Comparison of ENCODE assay signal across 17 cellular contexts in the genomic region with DNA sequence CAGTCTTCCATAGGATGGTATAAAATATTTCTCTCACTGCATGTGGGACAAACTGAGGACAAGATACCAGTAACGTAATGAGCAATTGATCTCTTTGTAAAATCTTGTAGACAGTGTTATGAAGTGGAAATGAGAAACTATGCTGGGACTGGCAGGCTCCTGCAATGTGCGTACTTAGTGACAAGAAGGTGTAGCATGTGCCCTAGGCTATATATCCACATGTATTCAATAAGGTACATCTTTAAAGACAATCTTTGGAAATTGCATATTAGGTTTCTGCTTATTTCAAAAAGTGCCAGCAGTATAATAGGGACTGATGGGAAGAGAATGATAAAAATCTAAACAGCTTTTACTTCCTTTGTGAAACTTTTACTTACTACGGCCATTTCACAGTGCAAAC.
"Had no signal": no experiment of that assay in that cellular context is flagged by ENCODE, and none has a peak within 500 bp of the region (broad histone marks: within the 10 kb centered on the region; RNA-seq: fewer than 3 reads in every experiment).

No MANE protein-coding gene starts in this region.

- H3K4me3 ChIP-seq: coronary artery, gastrocnemius medialis, lower lobe of right lung, pancreas, suprapubic skin, vagina had no signal

- H3K27me3 ChIP-seq: gastrocnemius medialis, pancreas, suprapubic skin, vagina had no signal

- H3K36me3 ChIP-seq: gastrocnemius medialis, lower lobe of right lung, pancreas, suprapubic skin, vagina had no signal

- ATAC-seq: effector memory CD8-positive, alpha-beta T cell; gastrocnemius medialis; left ventricle myocardium superior; lower lobe of right lung; pancreas; sciatic nerve; stimulated activated naive B cell treated with anti-CD40 and anti-IgM and Interleukin-4, amounts not matched to agents 10 μg/mL and 1 μg/mL and 100 μg/mL, for 72 hours had no signal

- H3K4me1 ChIP-seq: gastrocnemius medialis, lower lobe of right lung, pancreas, suprapubic skin, vagina had no signal

- DNase-seq: effector memory CD8-positive, alpha-beta T cell; erythroblast; foreskin fibroblast; gastrocnemius medialis; head of caudate nucleus; left ventricle myocardium superior; lower lobe of right lung; natural killer cell; occipital lobe; pancreas; stimulated activated CD4-positive, alpha-beta T cell treated with anti-CD3 and anti-CD28 coated beads, Interleukin-2, amount 100 ng/mL, for 24 hours; stimulated activated CD4-positive, alpha-beta T cell treated with anti-CD3 and anti-CD28 coated beads, Interleukin-4, amount 100 ng/mL, for 4 hours; stimulated activated naive B cell treated with anti-CD40 and anti-IgM and Interleukin-4, amounts not matched to agents 10 μg/mL and 1 μg/mL and 100 μg/mL, for 72 hours had no signal

- H3K9me3 ChIP-seq: gastrocnemius medialis, lower lobe of right lung, pancreas, suprapubic skin, vagina had no signal

- H3K27ac ChIP-seq: coronary artery, gastrocnemius medialis, lower lobe of right lung, pancreas, suprapubic skin, vagina had no signal
